10 cellular contexts compared by ENCODE assay signal in the genomic region with DNA sequence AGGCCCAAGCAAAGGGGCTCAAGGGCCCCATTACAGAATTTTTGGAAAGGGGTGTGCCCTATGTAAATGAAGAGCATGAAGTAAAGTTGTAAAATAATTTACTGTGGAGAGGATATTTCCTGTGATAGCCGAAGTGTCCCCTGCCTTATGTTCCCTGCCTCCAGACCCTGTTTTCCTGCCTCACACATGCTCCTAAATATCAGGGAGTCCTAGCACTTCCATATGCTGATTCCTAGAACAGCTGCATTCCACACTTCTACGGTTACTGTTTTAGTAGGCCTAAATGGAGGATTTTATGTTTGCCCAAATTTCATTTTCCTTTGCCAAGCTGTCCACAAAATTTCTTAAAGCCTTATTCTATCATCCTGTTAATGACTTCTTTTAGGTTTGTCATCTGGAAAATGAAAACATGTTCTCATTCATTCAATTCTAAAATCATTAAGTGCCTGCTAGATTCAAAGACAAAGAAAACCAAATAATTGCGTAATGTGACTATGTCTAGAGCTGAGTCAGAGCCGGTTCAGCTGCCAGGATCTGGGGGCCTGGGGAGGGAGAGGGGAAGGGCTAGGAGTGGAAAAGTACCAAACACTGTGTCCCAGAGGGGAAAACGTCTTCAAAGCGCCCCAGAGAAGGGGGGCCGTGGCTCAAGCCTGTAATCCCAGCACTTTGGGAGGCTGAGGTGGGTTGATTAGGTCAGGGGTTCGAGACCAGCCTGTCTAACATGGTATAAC. TPM values are rescaled to one million over a fixed set of nuclear protein-coding genes. Genes with fewer than 3 reads are reported as not detected.
DNase-seq lines count a peak whose midpoint lies in the region; ATAC-seq, FAIRE-seq and TF ChIP-seq lines count a peak whose summit lies in the region.
"Had no signal": no experiment of that assay in that cellular context is flagged by ENCODE, and none has a peak within 500 bp of the region (broad histone marks: within the 10 kb centered on the region; RNA-seq: fewer than 3 reads in every experiment).

No MANE protein-coding gene starts in this region.

- no peak for TF ChIP-seq EP300 in SK-N-SH (IDR thresholded peaks at IDR 0.05; ENCODE audit: borderline replicate concordance in 1 of 2, low read depth in 1 of 2, low read length in 1 of 2)

- H3K9me3 ChIP-seq in SK-N-SH = no peaks in the 10 kb centered on the region

- peak; percentile 50 for FAIRE-seq in urothelium cell line (lab: Jason Lieb, UNC)

- 11% methylated on average over 8 of the region's 8 CpGs for WGBS in SK-N-SH (ENCODE audit: low lambda C conversion rate)

- H3K9ac ChIP-seq in SK-N-SH = no peak overlapping the region
- H3K9ac ChIP-seq: KMS-11 had no signal

- no peak for TF ChIP-seq CTCF in SK-N-SH (IDR thresholded peaks at IDR 0.05)

- no peaks in the 10 kb centered on the region for H3K9me2 ChIP-seq in SK-N-SH

- ATAC-seq in SK-N-SH treated with all-trans-retinoic acid at 6 μM for 48 hours (no peak), GM21786 (IDR thresholded peaks at IDR 0.05; ENCODE audit: unreplicated experiment) (no peak), HG03565 (IDR thresholded peaks at IDR 0.05; ENCODE audit: unreplicated experiment) (no peak)

- DNase-seq in SK-N-SH (no peak), anterior cingulate cortex (lab: John Stamatoyannopoulos, UW) (peak in 47 of 58 donors; percentile 3 to 74 (median 33)), inferior parietal cortex (ENCODE audit: extremely low spot score) (peak; percentile 38), urothelium cell line (ENCODE audit: low spot score) (peak; percentile 96), ecto neural progenitor cell (ENCODE audit: low spot score) (no peak)
- DNase-seq: CD4-positive, CD25-positive, alpha-beta regulatory T cell had no signal

- no peak overlapping the region for H3K4me2 ChIP-seq in SK-N-SH
- H3K4me2 ChIP-seq: KMS-11 had no signal

- TF ChIP-seq RAD21 in SK-N-SH (IDR thresholded peaks at IDR 0.05; ENCODE audit: low read length) = no peak

- H4K20me1 ChIP-seq in SK-N-SH (ENCODE audit: insufficient read depth) = no peaks in the 10 kb centered on the region

- H3K36me3 ChIP-seq in SK-N-SH (replicated peaks in 1 of 2; ENCODE audit: control insufficient read depth in 1 of 2, insufficient read depth in 2 of 2, low read length in 1 of 2) = no peaks in the 10 kb centered on the region

- no peaks in the 10 kb centered on the region for H3F3A ChIP-seq in SK-N-SH (replicated peaks; ENCODE audit: insufficient read depth)

- H3K4me1 ChIP-seq in SK-N-SH (ENCODE audit: control insufficient read depth in 1 of 2, insufficient read depth in 2 of 2, low read depth in 1 of 2, low read length in 1 of 2) = no peaks in the 10 kb centered on the region

- H2AFZ ChIP-seq in SK-N-SH (ENCODE audit: low read depth) = no peak overlapping the region

- no peaks in the 10 kb centered on the region for H3K79me2 ChIP-seq in SK-N-SH (ENCODE audit: insufficient read depth)

- no peak overlapping the region for H3K27ac ChIP-seq in SK-N-SH (ENCODE audit: low read depth in 2 of 2, low read length in 1 of 2)
- H3K27ac ChIP-seq: KMS-11 had no signal

- no peak overlapping the region for H3K4me3 ChIP-seq in SK-N-SH (ENCODE audit: low read depth in 2 of 2, low read length in 1 of 2)

- POLR2A ChIA-PET in SK-N-SH (lab: Yijun Ruan, JAX) = no interaction called here

- CTCF ChIA-PET in SK-N-SH (lab: Yijun Ruan, JAX) = interaction anchor here (0.8 kb wide), 1 partner anchor 18 kb away, joined by 3 read pairs; no protein-coding TSS in a partner anchor

- no peaks in the 10 kb centered on the region; the same call in 1 of the 2 replicates for H3K27me3 ChIP-seq in SK-N-SH (ENCODE audit: insufficient read depth)

TF ChIP-seq in SK-N-SH, 30 proteins besides CTCF, POLR2A, EP300 and RAD21:
- TF ChIP-seq, protein P1, sequence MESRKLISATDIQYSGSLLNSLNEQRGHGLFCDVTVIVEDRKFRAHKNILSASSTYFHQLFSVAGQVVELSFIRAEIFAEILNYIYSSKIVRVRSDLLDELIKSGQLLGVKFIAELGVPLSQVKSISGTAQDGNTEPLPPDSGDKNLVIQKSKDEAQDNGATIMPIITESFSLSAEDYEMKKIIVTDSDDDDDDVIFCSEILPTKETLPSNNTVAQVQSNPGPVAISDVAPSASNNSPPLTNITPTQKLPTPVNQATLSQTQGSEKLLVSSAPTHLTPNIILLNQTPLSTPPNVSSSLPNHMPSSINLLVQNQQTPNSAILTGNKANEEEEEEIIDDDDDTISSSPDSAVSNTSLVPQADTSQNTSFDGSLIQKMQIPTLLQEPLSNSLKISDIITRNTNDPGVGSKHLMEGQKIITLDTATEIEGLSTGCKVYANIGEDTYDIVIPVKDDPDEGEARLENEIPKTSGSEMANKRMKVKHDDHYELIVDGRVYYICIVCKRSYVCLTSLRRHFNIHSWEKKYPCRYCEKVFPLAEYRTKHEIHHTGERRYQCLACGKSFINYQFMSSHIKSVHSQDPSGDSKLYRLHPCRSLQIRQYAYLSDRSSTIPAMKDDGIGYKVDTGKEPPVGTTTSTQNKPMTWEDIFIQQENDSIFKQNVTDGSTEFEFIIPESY (IDR thresholded peaks at IDR 0.05; ENCODE audit: borderline replicate concordance, low read depth) = no peak
- TF ChIP-seq JUND (IDR thresholded peaks at IDR 0.05) (no peak), MXI1 (IDR thresholded peaks at IDR 0.05; ENCODE audit: low read depth, low read length) (no peak), FOSL2 (IDR thresholded peaks at IDR 0.05; ENCODE audit: borderline replicate concordance, low read depth) (peak; percentile 5; the same call in 1 of the 2 replicates)
TF ChIP-seq in SK-N-SH: peak in this region for 1.

TF ChIP-seq in SK-N-SH treated with all-trans-retinoic acid at 6 μM for 48 hours, 23 proteins besides CTCF, POLR2A, EP300 and RAD21:
- TF ChIP-seq ZNF565 (CRISPR knock-in tag; conservative IDR thresholded peaks at IDR 0.05; ENCODE audit: low read depth) (no peak), RARB (CRISPR knock-in tag; IDR thresholded peaks at IDR 0.05) (no peak), ZC3H10 (CRISPR knock-in tag; IDR thresholded peaks at IDR 0.05) (no peak), ESRRG (CRISPR knock-in tag; IDR thresholded peaks at IDR 0.05) (no peak)
TF ChIP-seq in SK-N-SH treated with all-trans-retinoic acid at 6 μM for 48 hours: peak in this region for 0.

RNA-seq across cellular contexts. Expression of gene IMPA2, which starts 25.8 kb away (rescaled TPM):
- 0.18 TPM in 1 of 2 replicates, not detected in the other for polyA plus RNA-seq in SK-N-SH (2012; rRNA removed)
- 0.07 and 0.13 TPM in 2 replicates for polyA plus RNA-seq in SK-N-SH (2012; cell fraction: cytosol; rRNA removed)
- polyA plus RNA-seq in SK-N-SH (2012; cell fraction: nucleus; rRNA removed) = 0.11 and 0.34 TPM in 2 replicates

RNA-seq across cellular contexts. Expression of gene MPPE1, which starts 47.3 kb away (rescaled TPM):
- polyA plus RNA-seq in SK-N-SH (2012; rRNA removed) = 13.2 and 16.7 TPM in 2 replicates
- polyA plus RNA-seq in SK-N-SH (2012; cell fraction: cytosol; rRNA removed) = 10.7 and 13.4 TPM in 2 replicates
- polyA plus RNA-seq in SK-N-SH (2012; cell fraction: nucleus; rRNA removed) = 30.3 and 36.3 TPM in 2 replicates

Comparison
In these comparisons a context has a peak if more than half of its experiments do, and no peak if none do; other contexts are left out.
1. DNase-seq: peak in anterior cingulate cortex (47 of 58), inferior parietal cortex (single experiment) and urothelium cell line (single experiment); none in SK-N-SH (single experiment) and ecto neural progenitor cell (single experiment).